ENCODE assay signal across 20 cellular contexts in genomic region chr22:22728382-22728781, GRCh38.
A peak's percentile ranks its signal among the peaks of the same experiment; 100 is the strongest.
DNase-seq lines count a peak whose midpoint lies in the region; ATAC-seq and TF ChIP-seq lines count a peak whose summit lies in the region.
"Had no signal": no experiment of that assay in that cellular context is flagged by ENCODE, and none has a peak within 500 bp of the region (broad histone marks: within the 10 kb centered on the region; RNA-seq: fewer than 3 reads in every experiment).

No MANE protein-coding gene starts in this region.

- H3K36me3 Mint-ChIP-seq in central memory CD8-positive, alpha-beta T cell (ENCODE audit: insufficient read depth) = peaks cover 2% of the 10 kb centered on the region

- no peaks in the 10 kb centered on the region for H3K9me3 ChIP-seq in PC-9 (ENCODE audit: insufficient read depth, low read depth)

- no peaks in the 10 kb centered on the region for H3K79me2 ChIP-seq in PC-9 (ENCODE audit: low read depth)

- H3K4me1 Mint-ChIP-seq in central memory CD8-positive, alpha-beta T cell = peaks cover 55% of the 10 kb centered on the region

- no peak overlapping the region for H3K27ac Mint-ChIP-seq in central memory CD8-positive, alpha-beta T cell (ENCODE audit: low read depth)

- no peaks in the 10 kb centered on the region for H3F3A ChIP-seq in PC-9 (ENCODE audit: insufficient read depth, low read depth)

- peak; percentile 65 for ATAC-seq in central memory CD8-positive, alpha-beta T cell (replicated peaks; ENCODE audit: extremely low read depth, poor library complexity, severe bottlenecking)
- ATAC-seq: HepG2, SK-N-SH treated with all-trans-retinoic acid at 6 μM for 48 hours had no signal

- POLR2A ChIA-PET in PC-9 (lab: Charles Lee; ENCODE audit: unreplicated experiment) = no interaction called here

- no peaks in the 10 kb centered on the region for H4K20me1 ChIP-seq in PC-9 (ENCODE audit: insufficient read depth)

- no peaks in the 10 kb centered on the region for H3K27me3 Mint-ChIP-seq in central memory CD8-positive, alpha-beta T cell

- H3K27me3 ChIP-seq in PC-9 (ENCODE audit: insufficient read depth, low read depth) = peaks cover 6% of the 10 kb centered on the region; the same call in 1 of the 2 replicates

- peaks cover 6% of the 10 kb centered on the region for H3K9me3 Mint-ChIP-seq in central memory CD8-positive, alpha-beta T cell

- no peak overlapping the region for H3K27ac ChIP-seq in PC-9

- no peaks in the 10 kb centered on the region for H3K9me2 ChIP-seq in PC-9 (ENCODE audit: insufficient read depth)

- no peak overlapping the region for H3K4me3 Mint-ChIP-seq in central memory CD8-positive, alpha-beta T cell

- BruUV-seq in PC-9 (replicated peaks; lab: Mats Ljungman, UMichigan) = no TSS peak

- no peak overlapping the region for H3K4me2 ChIP-seq in PC-9

- peak; percentile 5 for DNase-seq in ELR (ENCODE audit: low read depth)
- DNase-seq in NCI-H226 = peak; percentile 39
- DNase-seq in central memory CD8-positive, alpha-beta T cell (ENCODE audit: low spot score in 2 of 2) = no peak
- DNase-seq in renal cortical epithelial cell (ENCODE audit: low read depth) = peak; percentile 22
- DNase-seq in PC-9 = no peak
- no peak for DNase-seq in NCI-H2029 treated with DMSO at 0.1 percent for 48 hours (lab: John Stamatoyannopoulos, UW)
- no peak for DNase-seq in NCI-H2227 treated with DMSO at 0.1 percent for 48 hours (lab: John Stamatoyannopoulos, UW)
- DNase-seq: ACHN; C1 segment of cervical spinal cord; CD8-positive, alpha-beta memory T cell; GOT3; KBM-7; NCI-H1417 treated with DMSO at 0.1 percent for 48 hours; NCI-H1930; NCI-H2171 treated with DMSO at 0.1 percent for 48 hours; NCI-H510A treated with DMSO at 0.1 percent for 48 hours; NCI-H774; SIG-M5 had no signal

- no peak overlapping the region for H2AFZ ChIP-seq in PC-9

- intact Hi-C loops in PC-9 (cut with micrococcal nuclease; ENCODE audit: unreplicated experiment) = no loop called here

- H3K4me3 ChIP-seq in PC-9 = no peak overlapping the region

- H3K36me3 ChIP-seq in PC-9 (ENCODE audit: low read depth) = no peaks in the 10 kb centered on the region

- CTCF ChIA-PET in PC-9 (lab: Charles Lee) = no interaction called here

- H3K4me1 ChIP-seq in PC-9 (replicated peaks; ENCODE audit: insufficient read depth) = no peaks in the 10 kb centered on the region

- TF ChIP-seq CTCF in PC-9 (conservative IDR thresholded peaks at IDR 0.05) = no peak

Comparison
In these comparisons a context has a peak if more than half of its experiments do, and no peak if none do; other contexts are left out.
1. DNase-seq: peak in ELR (single experiment), NCI-H226 (single experiment) and renal cortical epithelial cell (single experiment); none in central memory CD8-positive, alpha-beta T cell (0 of 2), PC-9 (0 of 2), NCI-H2029 treated with DMSO at 0.1 percent for 48 hours (single experiment) and NCI-H2227 treated with DMSO at 0.1 percent for 48 hours (single experiment).